ENCODE assay signal across 11 cellular contexts in the genomic region with DNA sequence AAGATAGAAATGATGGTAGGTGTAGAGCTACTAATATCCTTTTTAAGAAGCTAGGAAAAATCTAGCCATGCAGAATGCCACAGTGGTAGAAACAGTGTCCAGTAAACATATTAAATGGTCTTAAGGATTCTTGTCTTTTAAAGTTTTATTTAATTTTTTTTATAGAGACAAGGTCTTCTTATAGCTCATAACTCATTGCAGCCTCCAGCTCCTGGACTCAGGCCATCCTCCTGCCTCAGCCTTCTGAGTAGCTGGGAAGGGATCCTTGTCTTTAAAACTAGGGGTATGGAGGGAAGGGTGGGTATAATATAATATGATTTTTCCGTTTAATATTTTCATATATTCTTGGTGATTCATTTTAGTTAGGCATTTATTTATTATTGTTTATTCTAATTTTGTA. TPM values are rescaled to one million over a fixed set of nuclear protein-coding genes. Genes with fewer than 3 reads are reported as not detected.
A peak's percentile ranks its signal among the peaks of the same experiment; 100 is the strongest.
DNase-seq lines count a peak whose midpoint lies in the region; ATAC-seq, FAIRE-seq and TF ChIP-seq lines count a peak whose summit lies in the region.
"Had no signal": no experiment of that assay in that cellular context is flagged by ENCODE, and none has a peak within 500 bp of the region (broad histone marks: within the 10 kb centered on the region; RNA-seq: fewer than 3 reads in every experiment).

No MANE protein-coding gene starts in this region.

- no peak for TF ChIP-seq CTCF in A549 (IDR thresholded peaks at IDR 0.05)
- TF ChIP-seq CTCF in HFFc6 (IDR thresholded peaks at IDR 0.05), result no peak
- no peak for TF ChIP-seq CTCF in lower lobe of right lung (IDR thresholded peaks at IDR 0.05)

- H3K4me3 ChIP-seq in A549, result no peak overlapping the region
- H3K4me3 ChIP-seq in adipocyte (ENCODE audit: low read length), result peak overlapping the region; percentile 93
- peak overlapping the region; percentile 69 for H3K4me3 ChIP-seq in lower lobe of right lung

- peaks cover 18% of the 10 kb centered on the region; the same call in 2 of the 3 replicates for H3K4me1 ChIP-seq in A549
- peaks cover 32% of the 10 kb centered on the region for H3K4me1 ChIP-seq in adipocyte (ENCODE audit: control insufficient read depth, insufficient read depth, low read length)
- H3K4me1 ChIP-seq in lower lobe of right lung, result peaks cover 41% of the 10 kb centered on the region

- TF ChIP-seq RAD21 in A549 (conservative IDR thresholded peaks at IDR 0.05 in 1 of 2, IDR thresholded peaks at IDR 0.05 in 1 of 2), result no peak

- peak overlapping the region; percentile 91 for H3K4me2 ChIP-seq in A549

- H3K9me3 ChIP-seq in A549 (no peaks in the 10 kb centered on the region), adipocyte (ENCODE audit: control insufficient read depth, low read length) (no peaks in the 10 kb centered on the region), lower lobe of right lung (no peaks in the 10 kb centered on the region)

- H3K27ac ChIP-seq in A549 (no peak overlapping the region), lower lobe of right lung (no peak overlapping the region)

- POLR2A ChIA-PET in A549 (lab: Yijun Ruan, JAX), result no interaction called here

- peaks cover 5% of the 10 kb centered on the region for H3K27me3 Mint-ChIP-seq in HFFc6 (ENCODE audit: insufficient read depth)

- ATAC-seq in A549, result no peak
- ATAC-seq in lower lobe of right lung, result no peak
- ATAC-seq in GM19397 (IDR thresholded peaks at IDR 0.05; ENCODE audit: unreplicated experiment), result no peak

- 92% methylated on average over 1 of the region's 1 CpG for WGBS in A549 (ENCODE audit: missing lambda C conversion rate)

- TF ChIP-seq POLR2A in A549 (IDR thresholded peaks at IDR 0.05; ENCODE audit: low read length), result no peak

- no peak for DNase-seq in A549 (ENCODE audit: low read depth in 1 of 2, low spot score in 1 of 2)
- DNase-seq in HFFc6, result no peak
- no peak for DNase-seq in adipocyte (ENCODE audit: low read depth)
- no peak for DNase-seq in lower lobe of right lung
- DNase-seq in stimulated activated naive CD4-positive, alpha-beta T cell treated with Interleukin-2 at 50 U/mL for 16 hours (lab: John Stamatoyannopoulos, UW), result no peak
- DNase-seq in GM19238 (ENCODE audit: insufficient read length, low spot score), result no peak
- no peak for DNase-seq in mesenteric fat pad (ENCODE audit: low spot score)
- DNase-seq: DMS79, NCI-H2081 treated with DMSO at 0.1 percent for 48 hours, SW 1271 had no signal

- H3K4me1 Mint-ChIP-seq in HFFc6 (ENCODE audit: low read depth), result peaks cover 54% of the 10 kb centered on the region

- peak overlapping the region; percentile 100 for H3K9ac ChIP-seq in adipocyte (ENCODE audit: low read length)

- no peak for TF ChIP-seq EP300 in A549 (IDR thresholded peaks at IDR 0.05)

- intact Hi-C loops in lower lobe of right lung (cut with DNase I), result no loop called here

- FAIRE-seq in A549 (lab: Jason Lieb, UNC), result no peak

- H3K27ac Mint-ChIP-seq in HFFc6, result peak overlapping the region; percentile 85; the same call in 1 of the 2 replicates

- H3K36me3 ChIP-seq in adipocyte (ENCODE audit: control insufficient read depth, insufficient read depth, low read length, severe bottlenecking) (peaks cover 39% of the 10 kb centered on the region), lower lobe of right lung (peaks cover 31% of the 10 kb centered on the region)

- CTCF ChIA-PET in A549 (lab: Yijun Ruan, JAX), result interaction anchor here (0.9 to 1.8 kb wide), 2 partner anchors 53 to 427 kb away, joined by 4 to 6 read pairs; a partner anchor contains a TSS

- H3K27me3 ChIP-seq in adipocyte (replicated peaks; ENCODE audit: control insufficient read depth, insufficient read depth, low read length) (no peaks in the 10 kb centered on the region), lower lobe of right lung (ENCODE audit: low read depth) (no peaks in the 10 kb centered on the region)

- H3K4me3 Mint-ChIP-seq in HFFc6, result peak overlapping the region; percentile 94

- peaks cover 42% of the 10 kb centered on the region for H3K36me3 Mint-ChIP-seq in HFFc6 (ENCODE audit: low read depth)

- H3K9me3 Mint-ChIP-seq in HFFc6, result no peaks in the 10 kb centered on the region

TF ChIP-seq in A549, 52 proteins besides CTCF, POLR2A, EP300 and RAD21:
- TF ChIP-seq RFX5 (IDR thresholded peaks at IDR 0.05) (no peak), HDAC2 (IDR thresholded peaks at IDR 0.05) (no peak), POLR2AphosphoS2 (conservative IDR thresholded peaks at IDR 0.05; ENCODE audit: low read length) (no peak), SMC3 (IDR thresholded peaks at IDR 0.05) (no peak), NR3C1 (IDR thresholded peaks at IDR 0.05) (no peak), FOSB (CRISPR knock-in tag; IDR thresholded peaks at IDR 0.05) (no peak), HOXB5 (CRISPR knock-in tag; IDR thresholded peaks at IDR 0.05) (no peak), TFCP2L1 (CRISPR knock-in tag; IDR thresholded peaks at IDR 0.05) (no peak), NPAS2 (CRISPR knock-in tag; IDR thresholded peaks at IDR 0.05; ENCODE audit: borderline replicate concordance) (no peak), TP53 (CRISPR knock-in tag; IDR thresholded peaks at IDR 0.05) (no peak), HOXB13 (CRISPR knock-in tag; IDR thresholded peaks at IDR 0.05; ENCODE audit: low read depth) (no peak), CBX8 (IDR thresholded peaks at IDR 0.05) (no peak)
- TF ChIP-seq, protein P1, sequence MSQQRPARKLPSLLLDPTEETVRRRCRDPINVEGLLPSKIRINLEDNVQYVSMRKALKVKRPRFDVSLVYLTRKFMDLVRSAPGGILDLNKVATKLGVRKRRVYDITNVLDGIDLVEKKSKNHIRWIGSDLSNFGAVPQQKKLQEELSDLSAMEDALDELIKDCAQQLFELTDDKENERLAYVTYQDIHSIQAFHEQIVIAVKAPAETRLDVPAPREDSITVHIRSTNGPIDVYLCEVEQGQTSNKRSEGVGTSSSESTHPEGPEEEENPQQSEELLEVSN (IDR thresholded peaks at IDR 0.05; ENCODE audit: borderline replicate concordance, low read depth), result no peak
- TF ChIP-seq, protein P2, sequence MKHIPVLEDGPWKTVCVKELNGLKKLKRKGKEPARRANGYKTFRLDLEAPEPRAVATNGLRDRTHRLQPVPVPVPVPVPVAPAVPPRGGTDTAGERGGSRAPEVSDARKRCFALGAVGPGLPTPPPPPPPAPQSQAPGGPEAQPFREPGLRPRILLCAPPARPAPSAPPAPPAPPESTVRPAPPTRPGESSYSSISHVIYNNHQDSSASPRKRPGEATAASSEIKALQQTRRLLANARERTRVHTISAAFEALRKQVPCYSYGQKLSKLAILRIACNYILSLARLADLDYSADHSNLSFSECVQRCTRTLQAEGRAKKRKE (CRISPR knock-in tag; IDR thresholded peaks at IDR 0.05; ENCODE audit: low read depth), result no peak
- TF ChIP-seq, protein P3, sequence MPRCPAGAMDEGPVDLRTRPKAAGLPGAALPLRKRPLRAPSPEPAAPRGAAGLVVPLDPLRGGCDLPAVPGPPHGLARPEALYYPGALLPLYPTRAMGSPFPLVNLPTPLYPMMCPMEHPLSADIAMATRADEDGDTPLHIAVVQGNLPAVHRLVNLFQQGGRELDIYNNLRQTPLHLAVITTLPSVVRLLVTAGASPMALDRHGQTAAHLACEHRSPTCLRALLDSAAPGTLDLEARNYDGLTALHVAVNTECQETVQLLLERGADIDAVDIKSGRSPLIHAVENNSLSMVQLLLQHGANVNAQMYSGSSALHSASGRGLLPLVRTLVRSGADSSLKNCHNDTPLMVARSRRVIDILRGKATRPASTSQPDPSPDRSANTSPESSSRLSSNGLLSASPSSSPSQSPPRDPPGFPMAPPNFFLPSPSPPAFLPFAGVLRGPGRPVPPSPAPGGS (IDR thresholded peaks at IDR 0.05), result no peak
- TF ChIP-seq, protein P4, sequence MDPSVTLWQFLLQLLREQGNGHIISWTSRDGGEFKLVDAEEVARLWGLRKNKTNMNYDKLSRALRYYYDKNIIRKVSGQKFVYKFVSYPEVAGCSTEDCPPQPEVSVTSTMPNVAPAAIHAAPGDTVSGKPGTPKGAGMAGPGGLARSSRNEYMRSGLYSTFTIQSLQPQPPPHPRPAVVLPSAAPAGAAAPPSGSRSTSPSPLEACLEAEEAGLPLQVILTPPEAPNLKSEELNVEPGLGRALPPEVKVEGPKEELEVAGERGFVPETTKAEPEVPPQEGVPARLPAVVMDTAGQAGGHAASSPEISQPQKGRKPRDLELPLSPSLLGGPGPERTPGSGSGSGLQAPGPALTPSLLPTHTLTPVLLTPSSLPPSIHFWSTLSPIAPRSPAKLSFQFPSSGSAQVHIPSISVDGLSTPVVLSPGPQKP (IDR thresholded peaks at IDR 0.05; ENCODE audit: low read depth, low read length), result no peak
TF ChIP-seq in A549: peak in this region for 0.

RNA-seq across cellular contexts. Expression of a gene that starts 3.8 kb away (rescaled TPM):
- polyA plus RNA-seq in A549 (2011; rRNA removed) (83.5 and 87.4 TPM in 2 replicates), A549 (2017; fragmentation: RNase III; extraction: RNeasy Plus Mini Kit Qiagen cat#74134 plus additional on column Dnase treatment) (43.6 to 54.4 TPM (median 52.6 TPM) in 3 replicates)
- 29.9 and 39.7 TPM in 2 replicates for polyA plus RNA-seq in A549 (2012; cell fraction: cytosol; rRNA removed)
- polyA plus RNA-seq in A549 (2012; cell fraction: nucleus; rRNA removed), result 54.1 and 72.1 TPM in 2 replicates
- polyA minus RNA-seq in A549 (2011; rRNA and poly(A)+ RNA removed), result 84.9 and 89.9 TPM in 2 replicates
- total RNA-seq in HFFc6 (2021; fragmentation: NEBNext Ultra II Directional; extraction: Animal tissue kit (Norgen Biotek cat#: 25700)), result 100 to 1,000 TPM in 2 of 6 experiments, 10 to 100 TPM in 4; 93.9 to 111 (median 96.2) TPM
- total RNA-seq in lower lobe of right lung (140 TPM), mesenteric fat pad (211 TPM)

RNA-seq across cellular contexts. Expression of a gene that starts 53.5 kb away (rescaled TPM):
- polyA plus RNA-seq in A549 (2011; rRNA removed) (11.1 and 14.1 TPM in 2 replicates), A549 (2017; fragmentation: RNase III; extraction: RNeasy Plus Mini Kit Qiagen cat#74134 plus additional on column Dnase treatment) (5.7 to 6.2 TPM (median 5.9 TPM) in 3 replicates)
- polyA plus RNA-seq in A549 (2012; cell fraction: cytosol; rRNA removed), result 2.8 and 4.1 TPM in 2 replicates
- 1.0 and 1.5 TPM in 2 replicates for polyA plus RNA-seq in A549 (2012; cell fraction: nucleus; rRNA removed)
- 7.2 and 7.6 TPM in 2 replicates for polyA minus RNA-seq in A549 (2011; rRNA and poly(A)+ RNA removed)
- total RNA-seq in HFFc6 (2021; fragmentation: NEBNext Ultra II Directional; extraction: Animal tissue kit (Norgen Biotek cat#: 25700)), result 10 to 100 TPM; 11.0 to 17.1 (median 12.2) TPM
- total RNA-seq in lower lobe of right lung (21.1 TPM), mesenteric fat pad (18.3 TPM)
